Comparison of ENCODE assay signal across 9 cellular contexts in the genomic region with DNA sequence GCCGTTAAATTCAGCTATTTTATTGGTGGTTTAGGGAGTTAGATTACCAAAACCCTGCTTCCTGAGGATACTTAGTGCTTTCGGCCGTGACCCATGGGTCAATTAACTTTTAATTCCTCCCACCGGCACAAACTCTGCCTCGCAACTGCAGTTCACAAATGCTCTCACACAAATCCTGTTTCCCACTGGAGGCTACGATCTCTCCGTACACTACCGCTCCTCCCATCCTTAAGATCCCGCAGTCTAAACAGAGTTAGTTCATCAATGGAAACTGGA. TPM values are rescaled to one million over a fixed set of nuclear protein-coding genes. Genes with fewer than 3 reads are reported as not detected.
DNase-seq lines count a peak whose midpoint lies in the region; ATAC-seq and TF ChIP-seq lines count a peak whose summit lies in the region.
"Had no signal": no experiment of that assay in that cellular context is flagged by ENCODE, and none has a peak within 500 bp of the region (broad histone marks: within the 10 kb centered on the region; RNA-seq: fewer than 3 reads in every experiment).

No MANE protein-coding gene starts in this region.

- H3K27me3 ChIP-seq in GM23338 (ENCODE audit: insufficient read depth) (no peaks in the 10 kb centered on the region), iPS-20b (ENCODE audit: insufficient read depth, low read length) (no peaks in the 10 kb centered on the region)

- H3K9me3 Mint-ChIP-seq in GM23338, result no peaks in the 10 kb centered on the region
- H3K9me3 Mint-ChIP-seq: activated T-cell treated with anti-CD3 and anti-CD28 coated beads, Interleukin-2, amount 50 U/mL, for 72 hours had no signal

- H3K9me2 ChIP-seq in GM23338 (ENCODE audit: insufficient read depth), result peaks cover 5% of the 10 kb centered on the region; the same call in 1 of the 2 replicates

- H3K9me3 ChIP-seq in iPS-20b (ENCODE audit: insufficient read depth, low read depth, low read length), result no peaks in the 10 kb centered on the region

- peaks cover 7% of the 10 kb centered on the region; the same call in 1 of the 2 replicates for H3F3A ChIP-seq in GM23338 (replicated peaks; ENCODE audit: low read depth)

- no peaks in the 10 kb centered on the region for H3K36me3 ChIP-seq in GM23338 (ENCODE audit: insufficient read depth)
- H3K36me3 ChIP-seq in iPS-20b (ENCODE audit: insufficient read depth, low read depth, low read length), result no peaks in the 10 kb centered on the region

- H3K27ac ChIP-seq in GM23338 (ENCODE audit: low read depth) (peak overlapping the region; percentile 96), adipose tissue (ENCODE audit: low read depth, low read length) (peak overlapping the region; percentile 94), iPS-20b (ENCODE audit: low read length) (peak overlapping the region; percentile 89), substantia nigra (ENCODE audit: low read depth, low read length, poor library complexity, severe bottlenecking) (peak overlapping the region; percentile 100)

- H3K27ac Mint-ChIP-seq in GM23338, result no peak overlapping the region
- H3K27ac Mint-ChIP-seq: activated T-cell treated with anti-CD3 and anti-CD28 coated beads, Interleukin-2, amount 50 U/mL, for 72 hours had no signal

- H3K4me3 Mint-ChIP-seq in GM23338, result no peak overlapping the region

- H3K4me1 Mint-ChIP-seq in GM23338, result peaks cover 34% of the 10 kb centered on the region

- TF ChIP-seq CTCF in GM23338 (conservative IDR thresholded peaks at IDR 0.05; ENCODE audit: low read depth in 2 of 2), result no peak

- H3K9ac ChIP-seq in iPS-20b (ENCODE audit: low read depth, low read length), result peak overlapping the region; percentile 95

- peaks cover 47% of the 10 kb centered on the region for H3K79me2 ChIP-seq in GM23338 (replicated peaks; ENCODE audit: insufficient read depth)

- DNase-seq in GM23338 (ENCODE audit: low spot score) (no peak), substantia nigra (lab: John Stamatoyannopoulos, UW) (no peak), NCI-H2081 treated with DMSO at 0.1 percent for 48 hours (lab: John Stamatoyannopoulos, UW) (no peak), AG08395 (ENCODE audit: low spot score) (no peak)

- H3K27me3 Mint-ChIP-seq in GM23338 (ENCODE audit: insufficient read depth, low read depth, poor library complexity), result peaks cover 7% of the 10 kb centered on the region

- no peak overlapping the region for H2AFZ ChIP-seq in GM23338

- 0 out of 2 replicates have a peak, but pooled peaks cover 5% of the 10 kb centered on the region for H4K20me1 ChIP-seq in GM23338 (replicated peaks; ENCODE audit: insufficient read depth)

- peak overlapping the region; percentile 73 for H3K4me2 ChIP-seq in GM23338

- ATAC-seq in GM23338 (no peak), GM19328 (IDR thresholded peaks at IDR 0.05; ENCODE audit: unreplicated experiment) (no peak), GM18498 (IDR thresholded peaks at IDR 0.05; ENCODE audit: unreplicated experiment) (no peak)

- peaks cover 17% of the 10 kb centered on the region for H3K4me1 ChIP-seq in GM23338 (ENCODE audit: insufficient read depth)
- peaks cover 11% of the 10 kb centered on the region for H3K4me1 ChIP-seq in iPS-20b (ENCODE audit: insufficient read depth, low read length)

- H3K36me3 Mint-ChIP-seq in GM23338 (ENCODE audit: low read depth), result no peaks in the 10 kb centered on the region

- peak overlapping the region; percentile 54 for H3K4me3 ChIP-seq in GM23338
- H3K4me3 ChIP-seq in iPS-20b (ENCODE audit: low read length), result peak overlapping the region; percentile 88

- WGBS in adipose tissue, 3 donors, result 0 to 1% (median 0%) methylated on average over 9 of the region's 9 CpGs

TF ChIP-seq in GM23338, 12 proteins besides CTCF, POLR2A, EP300 and RAD21:
- TF ChIP-seq CREB1 (CRISPR knock-in tag; IDR thresholded peaks at IDR 0.05; ENCODE audit: low read depth), result no peak
- peak; percentile 31; the same call in 1 of the 2 replicates for TF ChIP-seq POLR2AphosphoS5 (IDR thresholded peaks at IDR 0.05; ENCODE audit: low read depth)

RNA-seq across cellular contexts. Expression of a gene that starts 0.4 kb away (rescaled TPM):
- 5.5 and 6.7 TPM in 2 replicates for total RNA-seq in GM23338 (2014; rRNA removed; shearing (Covaris generic))
- polyA plus RNA-seq in GM23338 (2016; fragmentation: Nextera tagmentation; extraction: Ambion mirVana), result 4.0 and 4.9 TPM in 2 replicates
- 1 to 10 TPM; 4.8 to 6.6 (median 5.1) TPM for polyA plus RNA-seq in adipose tissue

RNA-seq across cellular contexts. Expression of a gene that starts 0.5 kb away (rescaled TPM):
- total RNA-seq in GM23338 (2014; rRNA removed; shearing (Covaris generic)), result 21.2 and 27.0 TPM in 2 replicates
- polyA plus RNA-seq in GM23338 (2016; fragmentation: Nextera tagmentation; extraction: Ambion mirVana) (6.1 and 7.1 TPM in 2 replicates), adipose tissue (100 to 1,000 TPM in 1 of 3 donors, 10 to 100 TPM in 2; 40.4 to 129 (median 61.0) TPM)

RNA-seq across cellular contexts. Expression of a gene that starts 60.0 kb away (rescaled TPM):
- total RNA-seq in GM23338 (2014; rRNA removed; shearing (Covaris generic)), result 108 and 124 TPM in 2 replicates
- polyA plus RNA-seq in GM23338 (2016; fragmentation: Nextera tagmentation; extraction: Ambion mirVana) (56.3 and 59.7 TPM in 2 replicates), adipose tissue (10 to 100 TPM; 36.1 to 63.9 (median 39.9) TPM)
